Comparison of ENCODE assay signal across 30 cellular contexts in the genomic region with DNA sequence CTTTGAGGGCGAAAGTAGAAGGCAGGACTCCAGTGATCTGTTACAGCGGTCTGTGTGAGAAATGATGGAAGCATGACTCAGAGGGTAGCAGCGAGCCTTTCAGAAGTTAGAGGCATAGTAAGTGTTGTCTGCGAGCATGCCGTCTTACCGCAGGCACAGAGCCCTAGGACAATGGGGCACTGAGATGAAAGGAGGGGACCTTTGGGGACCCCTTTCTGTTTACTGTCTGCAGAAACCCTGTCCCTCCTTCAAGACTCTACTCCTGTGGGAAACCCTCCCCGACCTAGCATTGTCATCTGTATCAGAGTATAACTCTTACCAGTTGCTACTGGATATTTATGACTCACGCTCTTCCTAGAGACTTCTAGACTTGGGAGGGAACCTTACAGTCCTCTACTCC.
A peak's percentile ranks its signal among the peaks of the same experiment; 100 is the strongest.
DNase-seq lines count a peak whose midpoint lies in the region; ATAC-seq and TF ChIP-seq lines count a peak whose summit lies in the region.
"Had no signal": no experiment of that assay in that cellular context is flagged by ENCODE, and none has a peak within 500 bp of the region (broad histone marks: within the 10 kb centered on the region; RNA-seq: fewer than 3 reads in every experiment).

No MANE protein-coding gene starts in this region.

- no peak for TF ChIP-seq POLR2A in thyroid gland (IDR thresholded peaks at IDR 0.05)

- H3K4me3 ChIP-seq in brain microvascular endothelial cell (ENCODE audit: low read depth, low read length): peak overlapping the region; percentile 9
- H3K4me3 ChIP-seq in thyroid gland (replicated peaks in 1 of 3): no peak overlapping the region
- no peak overlapping the region for H3K4me3 ChIP-seq in effector memory CD4-positive, alpha-beta T cell (ENCODE audit: insufficient read depth, low read depth, low read length, poor library complexity, severe bottlenecking)
- H3K4me3 ChIP-seq: ascending aorta, Peyer's patch, right lobe of liver, SJSA1 had no signal

- H3K4me1 ChIP-seq in thyroid gland: no peaks in the 10 kb centered on the region
- no peaks in the 10 kb centered on the region for H3K4me1 ChIP-seq in effector memory CD4-positive, alpha-beta T cell (ENCODE audit: control insufficient read depth, insufficient read depth, low read length, poor library complexity, severe bottlenecking)
- H3K4me1 ChIP-seq: ascending aorta, Caco-2, Peyer's patch, SJSA1 had no signal

- H3K27ac ChIP-seq in brain microvascular endothelial cell (no peak overlapping the region), thyroid gland (no peak overlapping the region)
- H3K27ac ChIP-seq in effector memory CD4-positive, alpha-beta T cell (ENCODE audit: insufficient read depth, low read length, poor library complexity, severe bottlenecking): no peak overlapping the region
- H3K27ac ChIP-seq: ascending aorta, Peyer's patch, SJSA1 had no signal

- in situ Hi-C loops in brain microvascular endothelial cell (cut with HindIII; ENCODE audit: low pct_ligation_motif_present, low sequenced_read_pairs): no loop called here

- no peaks in the 10 kb centered on the region for H3K9me3 ChIP-seq in thyroid gland
- no peaks in the 10 kb centered on the region for H3K9me3 ChIP-seq in effector memory CD4-positive, alpha-beta T cell (ENCODE audit: control insufficient read depth, low read length)
- H3K9me3 ChIP-seq: ascending aorta, Caco-2, Peyer's patch, right lobe of liver, SJSA1 had no signal

- peak; percentile 40 for DNase-seq in H4 (ENCODE audit: low spot score)
- peak; percentile 84 for DNase-seq in RKO (ENCODE audit: low spot score)
- no peak for DNase-seq in brain microvascular endothelial cell
- peak; percentile 45 for DNase-seq in renal cortical epithelial cell (ENCODE audit: low read depth)
- DNase-seq in thyroid gland: no peak
- DNase-seq in effector memory CD4-positive, alpha-beta T cell: no peak
- DNase-seq: activated CD4-positive, alpha-beta T cell treated with anti-CD3 and anti-CD28 coated beads for 1 hour; activated CD8-positive, alpha-beta T cell treated with anti-CD3 and anti-CD28 coated beads, Interleukin-2, amount 10 ng/mL, durations not matched to agents 7 days and 5 days; activated effector memory CD4-positive, alpha-beta T cell treated with Interleukin-2 at 50 U/mL for 16 hours; activated T-cell treated with anti-CD3 and anti-CD28 coated beads for 4 hours; Caco-2; DMS79; effector CD4-positive, alpha-beta T cell; erythroblast; foreskin fibroblast; left colon; NCI-H1092 treated with DMSO at 0.1 percent for 48 hours; NCI-H187; NCI-H526 treated with DMSO at 0.1 percent for 48 hours; Peyer's patch; right lobe of liver; stimulated activated CD4-positive, alpha-beta T cell treated with anti-CD3 and anti-CD28 coated beads, Interleukin-4, amount 100 ng/mL, for 4 hours; stimulated activated naive B cell treated with anti-CD40 and anti-IgM and Interleukin-4, amounts not matched to agents 10 μg/mL and 1 μg/mL and 100 μg/mL, for 72 hours; T-helper 1 cell had no signal

- no peak for TF ChIP-seq CTCF in brain microvascular endothelial cell (IDR thresholded peaks at IDR 0.05; ENCODE audit: low read depth, low read length, missing control alignments)
- no peak for TF ChIP-seq CTCF in thyroid gland (IDR thresholded peaks at IDR 0.05)

- ATAC-seq in HG03469 (IDR thresholded peaks at IDR 0.05; ENCODE audit: unreplicated experiment): no peak
- no peak for ATAC-seq in activated T-helper 17 cell treated with anti-CD3 and anti-CD28 coated beads, Interleukin-2, amount 50 U/mL, for 72 hours (replicated peaks)
- ATAC-seq: activated CD8-positive, alpha-beta T cell treated with anti-CD3 and anti-CD28 coated beads, Interleukin-2, amount 10 ng/mL, durations not matched to agents 7 days and 5 days; left colon; right lobe of liver; stimulated activated naive B cell treated with anti-CD40 and anti-IgM and Interleukin-4, amounts not matched to agents 10 μg/mL and 1 μg/mL and 100 μg/mL, for 72 hours had no signal

- intact Hi-C loops in thyroid gland (cut with DNase I): no loop called here

- H3K27me3 ChIP-seq in brain microvascular endothelial cell (replicated peaks) (no peaks in the 10 kb centered on the region), thyroid gland (no peaks in the 10 kb centered on the region)
- H3K27me3 ChIP-seq in effector memory CD4-positive, alpha-beta T cell (replicated peaks; ENCODE audit: control insufficient read depth, insufficient read depth, low read length, poor library complexity, severe bottlenecking): no peaks in the 10 kb centered on the region
- H3K27me3 ChIP-seq: ascending aorta, Peyer's patch, right lobe of liver, SJSA1 had no signal

- H3K9me3 Mint-ChIP-seq in activated T-helper 17 cell treated with anti-CD3 and anti-CD28 coated beads, Interleukin-2, amount 50 U/mL, for 72 hours: no peaks in the 10 kb centered on the region

- H3K4me3 Mint-ChIP-seq in activated T-helper 17 cell treated with anti-CD3 and anti-CD28 coated beads, Interleukin-2, amount 50 U/mL, for 72 hours: no peak overlapping the region
- H3K4me3 Mint-ChIP-seq: activated CD8-positive, alpha-beta T cell treated with anti-CD3 and anti-CD28 coated beads, Interleukin-2, amount 10 ng/mL, durations not matched to agents 7 days and 5 days; activated naive CD8-positive, alpha-beta T cell; neural crest cell; stimulated activated naive B cell treated with anti-CD40 and anti-IgM and Interleukin-4, amounts not matched to agents 10 μg/mL and 1 μg/mL and 100 μg/mL, for 72 hours had no signal

- no peaks in the 10 kb centered on the region for H3K36me3 Mint-ChIP-seq in activated T-helper 17 cell treated with anti-CD3 and anti-CD28 coated beads, Interleukin-2, amount 50 U/mL, for 72 hours (ENCODE audit: low read depth)
- H3K36me3 Mint-ChIP-seq: activated naive CD8-positive, alpha-beta T cell; stimulated activated naive B cell treated with anti-CD40 and anti-IgM and Interleukin-4, amounts not matched to agents 10 μg/mL and 1 μg/mL and 100 μg/mL, for 72 hours had no signal

- H3K27ac Mint-ChIP-seq in activated T-helper 17 cell treated with anti-CD3 and anti-CD28 coated beads, Interleukin-2, amount 50 U/mL, for 72 hours: no peak overlapping the region
- H3K27ac Mint-ChIP-seq: activated CD8-positive, alpha-beta T cell treated with anti-CD3 and anti-CD28 coated beads, Interleukin-2, amount 10 ng/mL, durations not matched to agents 7 days and 5 days; activated naive CD8-positive, alpha-beta T cell had no signal

- H3K4me1 Mint-ChIP-seq in activated T-helper 17 cell treated with anti-CD3 and anti-CD28 coated beads, Interleukin-2, amount 50 U/mL, for 72 hours: no peaks in the 10 kb centered on the region
- H3K4me1 Mint-ChIP-seq: stimulated activated naive B cell treated with anti-CD40 and anti-IgM and Interleukin-4, amounts not matched to agents 10 μg/mL and 1 μg/mL and 100 μg/mL, for 72 hours had no signal

- 84 to 85% methylated on average over 8 of the region's 8 CpGs for WGBS in thyroid gland, 2 donors

- H3K36me3 ChIP-seq in brain microvascular endothelial cell (replicated peaks): no peaks in the 10 kb centered on the region
- H3K36me3 ChIP-seq in thyroid gland: no peaks in the 10 kb centered on the region
- H3K36me3 ChIP-seq in effector memory CD4-positive, alpha-beta T cell (ENCODE audit: control insufficient read depth, insufficient read depth, low read length): no peaks in the 10 kb centered on the region
- H3K36me3 ChIP-seq: ascending aorta, Peyer's patch, right lobe of liver, SJSA1 had no signal

- H3K27me3 Mint-ChIP-seq in activated T-helper 17 cell treated with anti-CD3 and anti-CD28 coated beads, Interleukin-2, amount 50 U/mL, for 72 hours: peaks cover 14% of the 10 kb centered on the region

Comparison
In these comparisons a context has a peak if more than half of its experiments do, and no peak if none do; other contexts are left out.
1. DNase-seq: peak in H4 (single experiment), RKO (single experiment) and renal cortical epithelial cell (single experiment); none in brain microvascular endothelial cell (single experiment), thyroid gland (0 of 2) and effector memory CD4-positive, alpha-beta T cell (0 of 3).